In genomic region chr2:37323176-37323575, GRCh38 we compare ENCODE assay signal across 8 cellular contexts. TPM values are rescaled to one million over a fixed set of nuclear protein-coding genes. Genes with fewer than 3 reads are reported as not detected.
DNase-seq lines count a peak whose midpoint lies in the region; ATAC-seq and TF ChIP-seq lines count a peak whose summit lies in the region.

No MANE protein-coding gene starts in this region.

- peaks cover 4% of the 10 kb centered on the region; the same call in 1 of the 2 replicates for H4K20me1 ChIP-seq in Karpas-422 (ENCODE audit: insufficient read depth, low read depth, low read length)

- peaks cover 0 to 10% (median 5%) of the 10 kb centered on the region in 5 donors for H3K27me3 Mint-ChIP-seq in naive thymus-derived CD8-positive, alpha-beta T cell

- H3K9me3 ChIP-seq in Karpas-422 (ENCODE audit: low read length): no peaks in the 10 kb centered on the region

- H3K4me2 ChIP-seq in Karpas-422 (ENCODE audit: low read depth, low read length, poor library complexity, severe bottlenecking): peak overlapping the region; percentile 85

- peak overlapping the region; percentile 83 for H3K4me3 ChIP-seq in Karpas-422 (ENCODE audit: low read length)
- peak overlapping the region; percentile 67 to 82 for H3K4me3 ChIP-seq in cardiac fibroblast (replicated peaks in 1 of 2; ENCODE audit: low read depth in 2 of 2, low read length in 2 of 2)

- no peak for ATAC-seq in naive thymus-derived CD8-positive, alpha-beta T cell
- no peak for ATAC-seq in GM21360 (IDR thresholded peaks at IDR 0.05; ENCODE audit: unreplicated experiment)
- no peak for ATAC-seq in HG03045 (IDR thresholded peaks at IDR 0.05; ENCODE audit: unreplicated experiment)

- H3K4me1 Mint-ChIP-seq in naive thymus-derived CD8-positive, alpha-beta T cell: peaks cover 18 to 63% (median 41%) of the 10 kb centered on the region in 4 donors

- peak overlapping the region; percentile 88 to 100 (median 99) for H3K4me3 Mint-ChIP-seq in naive thymus-derived CD8-positive, alpha-beta T cell

- no peaks in the 10 kb centered on the region for H3K27me3 ChIP-seq in Karpas-422 (ENCODE audit: low read length)

- peaks cover 0 to 5% (median under 1%) of the 10 kb centered on the region in 3 donors for H3K36me3 Mint-ChIP-seq in naive thymus-derived CD8-positive, alpha-beta T cell

- no peaks in the 10 kb centered on the region for H3K9me2 ChIP-seq in Karpas-422 (replicated peaks; ENCODE audit: insufficient read depth, low read length)

- no peaks in the 10 kb centered on the region for H3K79me2 ChIP-seq in Karpas-422 (ENCODE audit: low read length)

- H3K9ac ChIP-seq in Karpas-422 (ENCODE audit: low read length): peak overlapping the region; percentile 71

- peak overlapping the region; percentile 87 to 99 (median 97) for H3K27ac Mint-ChIP-seq in naive thymus-derived CD8-positive, alpha-beta T cell

- no peak overlapping the region for H2AFZ ChIP-seq in Karpas-422 (ENCODE audit: low read length)

- no peaks in the 10 kb centered on the region for H3K9me3 Mint-ChIP-seq in naive thymus-derived CD8-positive, alpha-beta T cell

- no peak for TF ChIP-seq CTCF in cardiac fibroblast (IDR thresholded peaks at IDR 0.05; ENCODE audit: low read depth, low read length)

- peaks cover 39% of the 10 kb centered on the region for H3K4me1 ChIP-seq in Karpas-422 (ENCODE audit: low read length)

- DNase-seq in Ammon's horn (ENCODE audit: low spot score) (peak; percentile 9), Karpas-422 (no peak), cardiac fibroblast (ENCODE audit: low read depth in 2 of 2) (peak in 1 of 2 donors; percentile 36), NCI-H748 treated with DMSO at 0.1 percent for 48 hours (lab: John Stamatoyannopoulos, UW) (no peak), NCI-H2107 (lab: John Stamatoyannopoulos, UW) (no peak)
- no peak for DNase-seq in naive thymus-derived CD8-positive, alpha-beta T cell

- POLR2A ChIA-PET in naive thymus-derived CD8-positive, alpha-beta T cell (lab: Charles Lee): interaction anchor here (0.8 to 2.1 kb wide), 4 partner anchors 28 to 126 kb away, joined by 3 to 11 read pairs (median 3); partner anchors contain the start of genes CEBPZ, CEBPZOS and NDUFAF7

- H3K36me3 ChIP-seq in Karpas-422 (ENCODE audit: insufficient read depth, low read length): no peaks in the 10 kb centered on the region

- no peak overlapping the region for H3K27ac ChIP-seq in Karpas-422 (ENCODE audit: low read length)

RNA-seq across cellular contexts. Expression of gene PRKD3, which starts 1.5 kb away (rescaled TPM):
- total RNA-seq in Karpas-422 (2014; rRNA removed; shearing (Covaris generic); ENCODE audit: low replicate concordance): 10.8 and 20.8 TPM in 2 replicates
- total RNA-seq in naive thymus-derived CD8-positive, alpha-beta T cell: 10 to 100 TPM; 47.3 to 50.2 TPM
- 10 to 100 TPM; 22.9 to 26.5 (median 25.0) TPM for polyA plus RNA-seq in naive thymus-derived CD8-positive, alpha-beta T cell

RNA-seq across cellular contexts. Expression of gene QPCT, which starts 21.3 kb away (rescaled TPM):
- total RNA-seq in Karpas-422 (2014; rRNA removed; shearing (Covaris generic); ENCODE audit: low replicate concordance): 4.8 and 8.8 TPM in 2 replicates
- total RNA-seq in naive thymus-derived CD8-positive, alpha-beta T cell: under 1 TPM in 1 of 2 experiments, not detected in 1; 0.52 TPM
- under 1 TPM in 2 of 3 donors, not detected in 1; 0.20 to 0.50 TPM for polyA plus RNA-seq in naive thymus-derived CD8-positive, alpha-beta T cell
